Comparison of ENCODE assay signal across 6 cellular contexts in the genomic region with DNA sequence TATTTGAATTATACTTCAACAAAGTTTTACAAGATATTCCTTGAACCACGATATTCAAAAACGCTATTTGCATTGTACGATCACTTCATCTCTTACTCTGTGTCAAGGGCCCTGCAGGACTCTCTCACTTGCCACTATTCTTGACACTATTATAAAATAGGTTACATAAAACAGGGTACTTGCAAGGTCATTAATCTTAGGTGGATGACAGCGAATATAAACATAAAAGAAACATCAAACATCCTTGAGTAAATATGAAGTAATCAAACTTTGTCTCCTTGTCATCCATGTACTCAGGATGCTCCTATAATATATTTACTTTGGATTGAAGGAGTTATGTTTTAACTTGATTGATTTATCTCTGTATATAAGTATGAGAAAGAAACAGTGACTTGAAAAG. TPM values are rescaled to one million over a fixed set of nuclear protein-coding genes. Genes with fewer than 3 reads are reported as not detected.
"Had no signal": no experiment of that assay in that cellular context is flagged by ENCODE, and none has a peak within 500 bp of the region (broad histone marks: within the 10 kb centered on the region; RNA-seq: fewer than 3 reads in every experiment).

Gene UGT2B28 (plus strand): TSS at position 395 of the 400 bp plus-strand sequence. CDS start 26 bp downstream, outside the sequence.

RNA-seq across cellular contexts. Expression of gene UGT2B28, which starts in this region (rescaled TPM):
- total RNA-seq: LHCN-M2, M059J, PC-3, Peyer's patch, Right ventricle myocardium superior, SJSA1 had no signal
